ENCODE assay signal across 9 cellular contexts in genomic region chr2:88329815-88330603, GRCh38.
DNase-seq lines count a peak whose midpoint lies in the region; ATAC-seq lines count a peak whose summit lies in the region.
"Had no signal": no experiment of that assay in that cellular context is flagged by ENCODE, and none has a peak within 500 bp of the region (broad histone marks: within the 10 kb centered on the region; RNA-seq: fewer than 3 reads in every experiment).

No MANE protein-coding gene starts in this region.

- DNase-seq in A172 (ENCODE audit: low spot score) = peak; percentile 61
- peak; percentile 12 for DNase-seq in RKO (ENCODE audit: low spot score)
- peak; percentile 94 for DNase-seq in renal cortical epithelial cell (ENCODE audit: low read depth)
- no peak for DNase-seq in putamen (ENCODE audit: low spot score)
- DNase-seq in NCI-H2171 treated with DMSO at 0.1 percent for 48 hours (lab: John Stamatoyannopoulos, UW) = no peak
- DNase-seq: CD4-positive, CD25-positive, alpha-beta regulatory T cell had no signal

- peak; percentile 80 for ATAC-seq in GM19397 (IDR thresholded peaks at IDR 0.05; ENCODE audit: unreplicated experiment)
- ATAC-seq in HG03439 (IDR thresholded peaks at IDR 0.05; ENCODE audit: unreplicated experiment) = peak; percentile 70
- ATAC-seq in HG03280 (IDR thresholded peaks at IDR 0.05; ENCODE audit: unreplicated experiment) = no peak

Comparison
In these comparisons a context has a peak if more than half of its experiments do, and no peak if none do; other contexts are left out.
1. DNase-seq: peak in A172 (single experiment), RKO (single experiment) and renal cortical epithelial cell (single experiment); none in putamen (single experiment) and NCI-H2171 treated with DMSO at 0.1 percent for 48 hours (single experiment).